Comparison of ENCODE assay signal across 16 cellular contexts in genomic region chr11:119460582-119460981, GRCh38. TPM values are rescaled to one million over a fixed set of nuclear protein-coding genes. Genes with fewer than 3 reads are reported as not detected.
DNase-seq lines count a peak whose midpoint lies in the region; ATAC-seq and TF ChIP-seq lines count a peak whose summit lies in the region.
"Had no signal": no experiment of that assay in that cellular context is flagged by ENCODE, and none has a peak within 500 bp of the region (broad histone marks: within the 10 kb centered on the region; RNA-seq: fewer than 3 reads in every experiment).

No MANE protein-coding gene starts in this region.

- no peak overlapping the region for H3K4me3 Mint-ChIP-seq in stimulated activated memory B cell treated with anti-CD40 and anti-IgM and Interleukin-4, amounts not matched to agents 10 μg/mL and 1 μg/mL and 100 μg/mL, for 72 hours
- no peak overlapping the region for H3K4me3 Mint-ChIP-seq in stimulated activated naive CD8-positive, alpha-beta T cell treated with anti-CD3 and anti-CD28 coated beads, Interleukin-15, amount 100 ng/mL, for 72 hours
- H3K4me3 Mint-ChIP-seq: activated naive CD8-positive, alpha-beta T cell; neural progenitor cell had no signal

- H3K4me1 ChIP-seq in lung (ENCODE audit: control insufficient read depth in 2 of 2, insufficient read depth in 2 of 2, low read length in 2 of 2) = no peaks in the 10 kb centered on the region
- H3K4me1 ChIP-seq: neural progenitor cell, uterus had no signal

- no peaks in the 10 kb centered on the region for H3K4me1 Mint-ChIP-seq in stimulated activated memory B cell treated with anti-CD40 and anti-IgM and Interleukin-4, amounts not matched to agents 10 μg/mL and 1 μg/mL and 100 μg/mL, for 72 hours
- H3K4me1 Mint-ChIP-seq in stimulated activated naive CD8-positive, alpha-beta T cell treated with anti-CD3 and anti-CD28 coated beads, Interleukin-15, amount 100 ng/mL, for 72 hours = peaks cover 10% of the 10 kb centered on the region

- 30 to 37% methylated on average over 4 of the region's 4 CpGs for whole genome bisulfite sequencing in lung, 2 donors

- no peaks in the 10 kb centered on the region for H3K36me3 ChIP-seq in lung (ENCODE audit: control insufficient read depth in 2 of 2, insufficient read depth in 2 of 2, low read length in 2 of 2)
- H3K36me3 ChIP-seq: neural progenitor cell, uterus had no signal

- peak; percentile 20 for DNase-seq in A172 (ENCODE audit: low spot score)
- peak; percentile 76 for DNase-seq in H4 (ENCODE audit: low spot score)
- DNase-seq in astrocyte of the hippocampus (ENCODE audit: low read depth, low spot score) = peak; percentile 89
- DNase-seq in lung (ENCODE audit: low spot score) = no peak
- no peak for DNase-seq in G401 (ENCODE audit: low spot score)
- DNase-seq in stimulated activated naive CD8-positive, alpha-beta T cell treated with anti-CD3 and anti-CD28 coated beads, Interleukin-15, amount 100 ng/mL, for 72 hours = no peak
- no peak for DNase-seq in NCI-H345 (lab: John Stamatoyannopoulos, UW)
- DNase-seq: activated CD8-positive, alpha-beta memory T cell treated with anti-CD3 and anti-CD28 coated beads, Interleukin-2, amount 50 U/mL, for 4 hours; NCI-H187; SIG-M5; stimulated activated CD8-positive, alpha-beta memory T cell treated with anti-CD3 and anti-CD28 coated beads, Interleukin-4, amount 100 ng/mL, for 48 hours; uterus had no signal

- H3K9me3 Mint-ChIP-seq in stimulated activated memory B cell treated with anti-CD40 and anti-IgM and Interleukin-4, amounts not matched to agents 10 μg/mL and 1 μg/mL and 100 μg/mL, for 72 hours = peaks cover 15% of the 10 kb centered on the region
- H3K9me3 Mint-ChIP-seq in stimulated activated naive CD8-positive, alpha-beta T cell treated with anti-CD3 and anti-CD28 coated beads, Interleukin-15, amount 100 ng/mL, for 72 hours = peaks cover 14 to 16% of the 10 kb centered on the region in 2 donors

- ATAC-seq in lung (ENCODE audit: insufficient read depth, low FRiP score) = peak; percentile 6
- no peak for ATAC-seq in stimulated activated memory B cell treated with anti-CD40 and anti-IgM and Interleukin-4, amounts not matched to agents 10 μg/mL and 1 μg/mL and 100 μg/mL, for 72 hours
- no peak for ATAC-seq in stimulated activated naive CD8-positive, alpha-beta T cell treated with anti-CD3 and anti-CD28 coated beads, Interleukin-15, amount 100 ng/mL, for 72 hours
- ATAC-seq: left lobe of liver had no signal

- no peaks in the 10 kb centered on the region for H3K9me3 ChIP-seq in lung (ENCODE audit: control insufficient read depth in 2 of 2, insufficient read depth in 1 of 2, low read length in 1 of 2)
- H3K9me3 ChIP-seq: uterus had no signal

- in situ Hi-C loops in G401 (cut with HindIII; ENCODE audit: low sequenced_read_pairs) = no loop called here

- H3K27ac ChIP-seq in lung (ENCODE audit: low read depth in 1 of 2, low read length in 1 of 2) = no peak overlapping the region
- H3K27ac ChIP-seq: neural progenitor cell had no signal

- no peaks in the 10 kb centered on the region for H3K27me3 ChIP-seq in lung (ENCODE audit: control insufficient read depth, insufficient read depth)
- H3K27me3 ChIP-seq: neural progenitor cell, uterus had no signal

- H3K36me3 Mint-ChIP-seq in stimulated activated memory B cell treated with anti-CD40 and anti-IgM and Interleukin-4, amounts not matched to agents 10 μg/mL and 1 μg/mL and 100 μg/mL, for 72 hours = no peaks in the 10 kb centered on the region
- H3K36me3 Mint-ChIP-seq: activated naive CD8-positive, alpha-beta T cell; neural progenitor cell had no signal

- H3K27ac Mint-ChIP-seq in stimulated activated memory B cell treated with anti-CD40 and anti-IgM and Interleukin-4, amounts not matched to agents 10 μg/mL and 1 μg/mL and 100 μg/mL, for 72 hours = no peak overlapping the region
- H3K27ac Mint-ChIP-seq in stimulated activated naive CD8-positive, alpha-beta T cell treated with anti-CD3 and anti-CD28 coated beads, Interleukin-15, amount 100 ng/mL, for 72 hours = no peak overlapping the region
- H3K27ac Mint-ChIP-seq: activated naive CD8-positive, alpha-beta T cell had no signal

- H3K27me3 Mint-ChIP-seq in stimulated activated memory B cell treated with anti-CD40 and anti-IgM and Interleukin-4, amounts not matched to agents 10 μg/mL and 1 μg/mL and 100 μg/mL, for 72 hours = peaks cover 30% of the 10 kb centered on the region
- H3K27me3 Mint-ChIP-seq in stimulated activated naive CD8-positive, alpha-beta T cell treated with anti-CD3 and anti-CD28 coated beads, Interleukin-15, amount 100 ng/mL, for 72 hours = peaks cover 56% of the 10 kb centered on the region

- TF ChIP-seq CTCF in lung (IDR thresholded peaks at IDR 0.05; ENCODE audit: control extremely low read depth, extremely low read depth) = no peak

- H3K4me3 ChIP-seq in lung = no peak overlapping the region
- H3K4me3 ChIP-seq: neural progenitor cell, uterus had no signal

RNA-seq across cellular contexts. Expression of gene THY1, which starts 37.6 kb away (rescaled TPM):
- 276 and 329 TPM in 2 replicates for total RNA-seq in A172 (2014; rRNA removed; shearing (Covaris generic))
- total RNA-seq in H4 (2014; rRNA removed; shearing (Covaris generic)) = 191 and 193 TPM in 2 replicates
- total RNA-seq in lung = 10 to 100 TPM in 1 of 2 donors, 1 to 10 TPM in 1; 9.8 to 16.8 TPM
- 10 to 100 TPM in 1 of 2 donors, 1 to 10 TPM in 1; 5.1 to 44.2 TPM for polyA plus RNA-seq in lung
- 30.5 and 57.4 TPM in 2 replicates for total RNA-seq in G401 (2014; rRNA removed; shearing (Covaris generic))

Comparison
In these comparisons a context has a peak if more than half of its experiments do, and no peak if none do; other contexts are left out.
1. DNase-seq: peak in A172 (single experiment), H4 (single experiment) and astrocyte of the hippocampus (single experiment); none in lung (single experiment), G401 (single experiment), stimulated activated naive CD8-positive, alpha-beta T cell treated with anti-CD3 and anti-CD28 coated beads, Interleukin-15, amount 100 ng/mL, for 72 hours (0 of 2) and NCI-H345 (single experiment).